ENCODE assay signal across 8 cellular contexts in the genomic region with DNA sequence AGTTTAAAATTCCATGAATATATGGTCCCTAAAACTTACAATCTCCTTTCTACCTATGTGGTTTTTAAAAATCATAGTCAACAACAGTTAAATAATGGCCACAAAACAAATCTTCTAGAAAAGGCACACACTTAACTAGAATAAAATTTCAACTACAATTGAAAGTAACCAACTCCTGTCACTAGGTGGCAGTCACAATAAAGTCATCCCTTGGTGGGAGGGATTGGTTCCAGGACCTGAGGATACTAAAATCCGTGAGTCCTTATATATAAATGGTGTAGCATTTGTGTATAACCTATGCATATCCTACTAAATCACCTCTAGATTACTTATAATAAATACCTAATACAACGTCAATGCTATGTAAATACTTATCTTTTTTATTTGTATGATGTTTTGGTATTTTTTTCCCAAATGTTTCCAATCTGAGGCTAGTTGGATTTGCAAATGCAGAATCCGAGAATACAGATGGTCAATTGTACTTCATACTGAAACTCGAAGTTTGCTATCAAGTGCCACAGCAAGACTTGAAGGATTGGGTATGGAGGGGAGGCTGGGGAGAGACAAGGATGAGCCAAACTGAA.
A peak's percentile ranks its signal among the peaks of the same experiment; 100 is the strongest.
DNase-seq lines count a peak whose midpoint lies in the region; ATAC-seq, FAIRE-seq and TF ChIP-seq lines count a peak whose summit lies in the region.

No MANE protein-coding gene starts in this region.

- FAIRE-seq in small intestine (lab: Jason Lieb, UNC): no peak

- no peaks in the 10 kb centered on the region for H3K4me1 ChIP-seq in small intestine (ENCODE audit: control insufficient read depth in 2 of 2, insufficient read depth in 1 of 2, low read depth in 1 of 2, low read length in 1 of 2)

- no peak overlapping the region for H3K4me3 ChIP-seq in WERI-Rb-1 (ENCODE audit: low read depth, low read length)
- H3K4me3 ChIP-seq in small intestine (ENCODE audit: low read depth in 1 of 2, low read length in 2 of 2): no peak overlapping the region

- DNase-seq in NCI-H2196 (lab: John Stamatoyannopoulos, UW; ENCODE audit: unreplicated experiment) (peak; percentile 45), NCI-H2196 treated with DMSO at 0.1 percent for 48 hours (lab: John Stamatoyannopoulos, UW; ENCODE audit: unreplicated experiment) (no peak), NCI-H1092 (lab: John Stamatoyannopoulos, UW) (peak; percentile 12), WERI-Rb-1 (peak; percentile 19), Right ventricle myocardium superior (no peak), small intestine (peak; percentile 59)

- intact Hi-C loops in Right ventricle myocardium superior (cut with DNase I): loop anchor here (10.0 kb wide), 1 partner anchor 113 kb away; no protein-coding TSS in a partner anchor

- H3K36me3 ChIP-seq in WERI-Rb-1 (no peaks in the 10 kb centered on the region), small intestine (ENCODE audit: control insufficient read depth in 2 of 2, insufficient read depth in 2 of 2, low read length in 2 of 2) (no peaks in the 10 kb centered on the region)

- 24 to 30% (median 29%) methylated on average over 4 of the region's 4 CpGs for WGBS in small intestine, 3 donors

- peak; percentile 42; the same call in 1 of the 2 replicates for TF ChIP-seq CTCF in WERI-Rb-1 (IDR thresholded peaks at IDR 0.05; ENCODE audit: low read depth, low read length)

- H3K27ac ChIP-seq in WERI-Rb-1 (no peak overlapping the region), small intestine (ENCODE audit: low read depth in 1 of 2, low read length in 1 of 2) (no peak overlapping the region)

- H3K27me3 ChIP-seq in WERI-Rb-1 (ENCODE audit: insufficient read depth, low read depth, severe bottlenecking) (no peaks in the 10 kb centered on the region), small intestine (ENCODE audit: control insufficient read depth in 2 of 2, insufficient read depth in 2 of 2, low read length in 2 of 2) (no peaks in the 10 kb centered on the region)

- H3K9me3 ChIP-seq in WERI-Rb-1 (ENCODE audit: severe bottlenecking) (no peaks in the 10 kb centered on the region), small intestine (ENCODE audit: control insufficient read depth, low read depth) (no peaks in the 10 kb centered on the region)

- ATAC-seq in Right ventricle myocardium superior (ENCODE audit: poor library complexity) (peak; percentile 79), HG02852 (IDR thresholded peaks at IDR 0.05; ENCODE audit: unreplicated experiment) (no peak), GM18870 (IDR thresholded peaks at IDR 0.05; ENCODE audit: unreplicated experiment) (no peak)

Comparison
In these comparisons a context has a peak if more than half of its experiments do, and no peak if none do; other contexts are left out.
1. DNase-seq: peak in NCI-H2196 (single experiment), NCI-H1092 (single experiment), WERI-Rb-1 (single experiment) and small intestine (single experiment); none in NCI-H2196 treated with DMSO at 0.1 percent for 48 hours (single experiment) and Right ventricle myocardium superior (single experiment).